In the genomic region with DNA sequence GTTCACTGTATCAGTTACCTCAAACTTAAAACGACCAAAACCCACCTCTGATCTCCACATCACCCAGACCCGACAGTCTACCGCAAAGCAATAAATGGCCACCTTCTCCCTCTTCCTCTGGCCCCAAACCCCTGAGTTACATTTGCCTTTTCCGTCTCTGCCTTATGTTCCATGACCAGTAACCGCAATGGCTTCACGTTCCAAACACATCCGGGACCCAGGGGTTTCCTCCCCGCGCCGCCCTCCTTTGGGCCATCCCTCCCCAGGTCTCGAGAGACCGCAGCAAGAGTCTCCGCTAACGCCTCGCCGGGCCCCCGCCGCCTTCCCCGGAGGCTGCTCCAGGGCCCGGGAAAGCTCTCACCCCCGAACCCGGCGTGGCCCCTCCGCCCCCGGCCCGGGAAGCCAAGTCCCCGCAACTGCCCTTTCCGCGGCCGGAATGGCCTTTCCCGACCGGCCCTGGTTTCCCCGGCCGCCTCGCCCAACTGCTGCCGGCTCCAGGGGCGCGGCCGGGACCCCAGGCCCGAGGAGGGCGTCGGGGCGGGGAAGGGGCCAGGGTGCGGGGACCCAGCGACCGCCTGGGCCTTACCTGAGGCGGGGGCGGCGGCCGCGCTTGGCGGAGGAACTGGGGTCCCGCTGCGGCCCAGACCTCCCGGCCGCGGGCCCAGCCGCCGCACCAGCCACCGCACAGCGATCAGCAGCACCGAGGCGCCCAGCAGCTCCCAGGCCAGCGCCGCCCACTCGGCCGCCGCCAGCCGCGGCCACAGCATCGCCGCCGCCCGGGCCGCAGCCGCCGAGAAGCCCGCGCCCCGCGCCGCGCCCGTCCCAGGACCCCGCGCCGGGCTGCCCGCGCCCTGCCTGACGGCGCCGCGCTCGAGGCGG, we compare ENCODE assay signal across 8 cellular contexts. TPM values are rescaled to one million over a fixed set of nuclear protein-coding genes. Genes with fewer than 3 reads are reported as not detected.
A peak's percentile ranks its signal among the peaks of the same experiment; 100 is the strongest.
DNase-seq lines count a peak whose midpoint lies in the region; ATAC-seq and TF ChIP-seq lines count a peak whose summit lies in the region.

ANKLE2 (minus strand) TSS at position 801 of the 879 bp plus-strand sequence; CDS start at position 767, 34 bp downstream.

- DNase-seq in CD8-positive, alpha-beta memory T cell, result peak; percentile 41 to 84 (median 57)
- peak; percentile 83 for DNase-seq in activated naive CD8-positive, alpha-beta T cell treated with anti-CD3 and anti-CD28 coated beads for 36 hours
- DNase-seq in cardiac muscle cell (ENCODE audit: low read depth in 1 of 2, low spot score in 1 of 2), result peak; percentile 74 to 78
- peak; percentile 55 to 75 for DNase-seq in psoas muscle
- peak; percentile 81 for DNase-seq in upper lobe of right lung

- H3K4me1 ChIP-seq in CD8-positive, alpha-beta memory T cell (ENCODE audit: insufficient read depth, low read length), result peaks cover 20% of the 10 kb centered on the region
- H3K4me1 ChIP-seq in cardiac muscle cell (ENCODE audit: low read depth), result peaks cover 3% of the 10 kb centered on the region
- peaks cover 19% of the 10 kb centered on the region for H3K4me1 ChIP-seq in psoas muscle
- H3K4me1 ChIP-seq in upper lobe of right lung, result peaks cover 25% of the 10 kb centered on the region

- H3K36me3 ChIP-seq in CD8-positive, alpha-beta memory T cell (ENCODE audit: insufficient read depth, low read length), result peaks cover 3% of the 10 kb centered on the region
- peaks cover 3% of the 10 kb centered on the region for H3K36me3 ChIP-seq in cardiac muscle cell
- peaks cover 0 to 21% of the 10 kb centered on the region in 2 donors for H3K36me3 ChIP-seq in psoas muscle (ENCODE audit: insufficient read depth in 1 of 2, low read depth in 1 of 2)
- no peaks in the 10 kb centered on the region for H3K36me3 ChIP-seq in upper lobe of right lung

- no peaks in the 10 kb centered on the region for H3K9me3 Mint-ChIP-seq in CD8-positive, alpha-beta memory T cell
- H3K9me3 Mint-ChIP-seq in activated naive CD8-positive, alpha-beta T cell treated with anti-CD3 and anti-CD28 coated beads for 36 hours, result no peaks in the 10 kb centered on the region

- H3K36me3 Mint-ChIP-seq in CD8-positive, alpha-beta memory T cell, result peaks cover 0 to 28% (median 2%) of the 10 kb centered on the region in 3 donors
- peaks cover 31% of the 10 kb centered on the region for H3K36me3 Mint-ChIP-seq in activated naive CD8-positive, alpha-beta T cell treated with anti-CD3 and anti-CD28 coated beads for 36 hours

- POLR2A ChIA-PET in CD8-positive, alpha-beta memory T cell (lab: Charles Lee), result interaction anchor here (0.9 to 1.2 kb wide), 3 partner anchors 50 to 145 kb away, joined by 3 read pairs; partner anchors contain the start of genes CHFR and PGAM5

- H3K27me3 Mint-ChIP-seq in CD8-positive, alpha-beta memory T cell, result peaks cover 0 to 2% of the 10 kb centered on the region in 2 donors
- peaks cover 4% of the 10 kb centered on the region for H3K27me3 Mint-ChIP-seq in activated naive CD8-positive, alpha-beta T cell treated with anti-CD3 and anti-CD28 coated beads for 36 hours

- H3K4me1 Mint-ChIP-seq in CD8-positive, alpha-beta memory T cell, result peaks cover 19 to 37% (median 24%) of the 10 kb centered on the region in 3 donors
- peaks cover 23% of the 10 kb centered on the region for H3K4me1 Mint-ChIP-seq in activated naive CD8-positive, alpha-beta T cell treated with anti-CD3 and anti-CD28 coated beads for 36 hours

- peak within 1 kb of the TSS; percentile 79 for H3K27ac ChIP-seq in CD8-positive, alpha-beta memory T cell (ENCODE audit: low read depth, low read length)
- peak within 1 kb of the TSS; percentile 98 for H3K27ac ChIP-seq in cardiac muscle cell
- peak within 1 kb of the TSS; percentile 96 for H3K27ac ChIP-seq in psoas muscle
- peak within 1 kb of the TSS; percentile 97 for H3K27ac ChIP-seq in upper lobe of right lung

- 0% methylated on average over 59 to 95 of the region's 95 CpGs for WGBS in psoas muscle, 3 donors

- H3K4me3 Mint-ChIP-seq in CD8-positive, alpha-beta memory T cell, result peak within 1 kb of the TSS; percentile 89 to 95 (median 93)
- peak within 1 kb of the TSS; percentile 93 for H3K4me3 Mint-ChIP-seq in activated naive CD8-positive, alpha-beta T cell treated with anti-CD3 and anti-CD28 coated beads for 36 hours

- intact Hi-C loops in psoas muscle (cut with DNase I) (no loop called here), upper lobe of right lung (cut with DNase I) (no loop called here)

- peak within 1 kb of the TSS; percentile 95 to 100 (median 98) for H3K27ac Mint-ChIP-seq in CD8-positive, alpha-beta memory T cell
- H3K27ac Mint-ChIP-seq in activated naive CD8-positive, alpha-beta T cell treated with anti-CD3 and anti-CD28 coated beads for 36 hours, result peak within 1 kb of the TSS; percentile 99

- CTCF ChIA-PET in CD8-positive, alpha-beta memory T cell (lab: Charles Lee), result interaction anchor here (2.7 kb wide), 1 partner anchor 144 kb away, joined by 8 read pairs; no protein-coding TSS in a partner anchor

- TF ChIP-seq CTCF in cardiac muscle cell (IDR thresholded peaks at IDR 0.05; ENCODE audit: low read depth, low read length) (no peak), psoas muscle (IDR thresholded peaks at IDR 0.05) (no peak), upper lobe of right lung (IDR thresholded peaks at IDR 0.05) (no peak)

- no peaks in the 10 kb centered on the region for H3K9me3 ChIP-seq in CD8-positive, alpha-beta memory T cell (ENCODE audit: low read length)
- H3K9me3 ChIP-seq in cardiac muscle cell (ENCODE audit: low read depth), result no peaks in the 10 kb centered on the region
- H3K9me3 ChIP-seq in psoas muscle, result no peaks in the 10 kb centered on the region
- H3K9me3 ChIP-seq in upper lobe of right lung, result no peaks in the 10 kb centered on the region

- H3K27me3 ChIP-seq in CD8-positive, alpha-beta memory T cell (ENCODE audit: insufficient read depth, low read length, poor library complexity, severe bottlenecking), result no peaks in the 10 kb centered on the region
- H3K27me3 ChIP-seq in cardiac muscle cell, result no peaks in the 10 kb centered on the region
- no peaks in the 10 kb centered on the region for H3K27me3 ChIP-seq in psoas muscle (ENCODE audit: insufficient read depth in 3 of 3, low read length in 2 of 3)
- no peaks in the 10 kb centered on the region for H3K27me3 ChIP-seq in upper lobe of right lung

- H3K4me3 ChIP-seq in CD8-positive, alpha-beta memory T cell (ENCODE audit: low read length), result peak within 1 kb of the TSS; percentile 92
- H3K4me3 ChIP-seq in cardiac muscle cell, result peak within 1 kb of the TSS; percentile 100
- peak within 1 kb of the TSS; percentile 85 for H3K4me3 ChIP-seq in psoas muscle
- H3K4me3 ChIP-seq in upper lobe of right lung, result peak within 1 kb of the TSS; percentile 74

- ATAC-seq in GM19438 (IDR thresholded peaks at IDR 0.05; ENCODE audit: low read depth, unreplicated experiment) (peak; percentile 26), HG03558 (IDR thresholded peaks at IDR 0.05; ENCODE audit: extremely low read depth, unreplicated experiment) (peak; percentile 10), SK-N-SH treated with all-trans-retinoic acid at 6 μM for 48 hours (peak; percentile 67), psoas muscle (peak; percentile 32 to 51 (median 49)), upper lobe of right lung (peak; percentile 63)

TF ChIP-seq in SK-N-SH treated with all-trans-retinoic acid at 6 μM for 48 hours, 23 proteins besides CTCF, POLR2A, EP300 and RAD21 (continues in another document):
- TF ChIP-seq SNAI2 (CRISPR knock-in tag; IDR thresholded peaks at IDR 0.05), result no peak
- no peak for TF ChIP-seq BACH2 (CRISPR knock-in tag; IDR thresholded peaks at IDR 0.05; ENCODE audit: borderline replicate concordance)
- no peak for TF ChIP-seq CREB5 (CRISPR knock-in tag; IDR thresholded peaks at IDR 0.05; ENCODE audit: low read depth)
- TF ChIP-seq ZNF70 (CRISPR knock-in tag; IDR thresholded peaks at IDR 0.05), result no peak
- no peak for TF ChIP-seq OSR1 (CRISPR knock-in tag; IDR thresholded peaks at IDR 0.05)
- TF ChIP-seq GLIS3 (CRISPR knock-in tag; IDR thresholded peaks at IDR 0.05), result no peak
- no peak for TF ChIP-seq ISL1 (CRISPR knock-in tag; IDR thresholded peaks at IDR 0.05)

RNA-seq across cellular contexts. Expression of gene ANKLE2, which starts in this region (rescaled TPM):
- total RNA-seq in CD8-positive, alpha-beta memory T cell, result 100 to 1,000 TPM; 114 to 119 TPM
- polyA plus RNA-seq in CD8-positive, alpha-beta memory T cell, result 40.6 TPM
- total RNA-seq in activated naive CD8-positive, alpha-beta T cell treated with anti-CD3 and anti-CD28 coated beads for 36 hours, result 10 to 100 TPM; 84.5 to 84.8 TPM
- 37.2 and 37.9 TPM in 2 replicates for total RNA-seq in cardiac muscle cell
- polyA plus RNA-seq in cardiac muscle cell, result 27.8 and 37.1 TPM in 2 replicates
- 10 to 100 TPM; 25.0 to 56.2 (median 31.8) TPM for total RNA-seq in psoas muscle
- 10 to 100 TPM; 24.1 to 43.5 (median 29.7) TPM for polyA plus RNA-seq in psoas muscle
- total RNA-seq in upper lobe of right lung, result 60.2 TPM

Comparison
In these comparisons a context has a peak if more than half of its experiments do, and no peak if none do; other contexts are left out.
1. Peak in every context shown above with its lines: DNase-seq, ATAC-seq, H3K4me3 ChIP-seq and H3K27ac ChIP-seq.
2. ATAC-seq: peak in every context shown above with its lines; median percentile 67 in SK-N-SH treated with all-trans-retinoic acid at 6 μM for 48 hours; 63 in upper lobe of right lung; 49 in psoas muscle; 26 in GM19438; 10 in HG03558.